In genomic region chr6:135537782-135538301, GRCh38 we compare ENCODE assay signal across 9 cellular contexts.
A peak's percentile ranks its signal among the peaks of the same experiment; 100 is the strongest.
DNase-seq lines count a peak whose midpoint lies in the region; ATAC-seq lines count a peak whose summit lies in the region.
"Had no signal": no experiment of that assay in that cellular context is flagged by ENCODE, and none has a peak within 500 bp of the region (broad histone marks: within the 10 kb centered on the region; RNA-seq: fewer than 3 reads in every experiment).

No MANE protein-coding gene starts in this region.

- ATAC-seq in HG03342 (IDR thresholded peaks at IDR 0.05; ENCODE audit: unreplicated experiment) (no peak), HG03039 (IDR thresholded peaks at IDR 0.05; ENCODE audit: unreplicated experiment) (no peak)

- DNase-seq in NK-92 treated with Interleukin-12 subunit alpha and Interleukin-12 subunit beta, amount 100 ng/mL, for 24 hours (lab: John Stamatoyannopoulos, UW) = peak; percentile 19
- DNase-seq in NK-92 (lab: John Stamatoyannopoulos, UW; ENCODE audit: unreplicated experiment) (no peak), glomerular visceral epithelial cell (ENCODE audit: extremely low spot score) (peak; percentile 55), putamen (ENCODE audit: low spot score) (no peak)
- DNase-seq in activated T-cell treated with anti-CD3 and anti-CD28 coated beads, Interleukin-2, amount 50 U/mL, for 48 hours = peak; percentile 63 to 69
- DNase-seq in stimulated activated CD8-positive, alpha-beta memory T cell treated with anti-CD3 and anti-CD28 coated beads, Interleukin-4, amount 100 ng/mL, for 48 hours = peak; percentile 66
- DNase-seq: Kasumi-1 had no signal

Comparison
In these comparisons a context has a peak if more than half of its experiments do, and no peak if none do; other contexts are left out.
1. DNase-seq: peak in NK-92 treated with Interleukin-12 subunit alpha and Interleukin-12 subunit beta, amount 100 ng/mL, for 24 hours (single experiment), activated T-cell treated with anti-CD3 and anti-CD28 coated beads, Interleukin-2, amount 50 U/mL, for 48 hours (2 of 2), glomerular visceral epithelial cell (single experiment) and stimulated activated CD8-positive, alpha-beta memory T cell treated with anti-CD3 and anti-CD28 coated beads, Interleukin-4, amount 100 ng/mL, for 48 hours (single experiment); none in NK-92 (single experiment) and putamen (single experiment).